10 cellular contexts compared by ENCODE assay signal in genomic region chr17:79831367-79832210, GRCh38. TPM values are rescaled to one million over a fixed set of nuclear protein-coding genes. Genes with fewer than 3 reads are reported as not detected.
DNase-seq lines count a peak whose midpoint lies in the region; ATAC-seq and TF ChIP-seq lines count a peak whose summit lies in the region.
"Had no signal": no experiment of that assay in that cellular context is flagged by ENCODE, and none has a peak within 500 bp of the region (broad histone marks: within the 10 kb centered on the region; RNA-seq: fewer than 3 reads in every experiment).

No MANE protein-coding gene starts in this region.

- H3K27ac ChIP-seq in neural cell (ENCODE audit: low read length) = no peak overlapping the region
- no peak overlapping the region for H3K27ac ChIP-seq in MM.1S (ENCODE audit: low read length)

- POLR2A ChIA-PET in GM10248 (lab: Yijun Ruan, JAX) = no interaction called here

- intact Hi-C loops in head of caudate nucleus (cut with DNase I) = no loop called here

- peaks cover 30% of the 10 kb centered on the region for H3K79me2 ChIP-seq in neural cell (replicated peaks; ENCODE audit: insufficient read depth, low read length)
- peaks cover 1% of the 10 kb centered on the region; the same call in 1 of the 2 replicates for H3K79me2 ChIP-seq in MM.1S (ENCODE audit: low read length)

- peak; percentile 71 for DNase-seq in AG08396 (ENCODE audit: low spot score)
- peak; percentile 76 to 93 (median 86) for DNase-seq in head of caudate nucleus
- DNase-seq in MM.1S = no peak
- DNase-seq in GM10248 (ENCODE audit: extremely low spot score) = no peak
- DNase-seq in stimulated activated CD4-positive, alpha-beta T cell treated with anti-CD3 and anti-CD28 coated beads, Interleukin-2, amount 100 ng/mL, for 48 hours = no peak
- DNase-seq: GOT3 had no signal

- H3K9me3 ChIP-seq in neural cell (ENCODE audit: low read length) = no peaks in the 10 kb centered on the region
- no peaks in the 10 kb centered on the region for H3K9me3 ChIP-seq in MM.1S (replicated peaks; ENCODE audit: insufficient read depth, low read length)
- H3K9me3 ChIP-seq: Caco-2 had no signal

- no peaks in the 10 kb centered on the region for H3K36me3 ChIP-seq in neural cell (ENCODE audit: insufficient read depth, low read length)
- H3K36me3 ChIP-seq in MM.1S (replicated peaks; ENCODE audit: insufficient read depth, low read length) = no peaks in the 10 kb centered on the region

- TF ChIP-seq EP300 in neural cell (conservative IDR thresholded peaks at IDR 0.05; ENCODE audit: poor library complexity, severe bottlenecking) = no peak

- no peaks in the 10 kb centered on the region for H3K4me1 ChIP-seq in MM.1S (ENCODE audit: low read length)

- H3K27me3 ChIP-seq in neural cell (ENCODE audit: insufficient read depth, low read depth, low read length) (peaks cover 18% of the 10 kb centered on the region), MM.1S (replicated peaks; ENCODE audit: insufficient read depth, low read length) (peaks cover 22% of the 10 kb centered on the region)

- TF ChIP-seq CTCF in neural cell (IDR thresholded peaks at IDR 0.05; ENCODE audit: poor library complexity, severe bottlenecking) (no peak), MM.1S (IDR thresholded peaks at IDR 0.05; ENCODE audit: low read length) (no peak), GM10248 (IDR thresholded peaks at IDR 0.05; ENCODE audit: control extremely low read depth, extremely low read depth, low read depth, missing control alignments) (no peak)

- H2AFZ ChIP-seq in neural cell (ENCODE audit: low read depth, low read length) (no peak overlapping the region), MM.1S (ENCODE audit: low read length) (no peak overlapping the region)

- TF ChIP-seq RAD21 in neural cell (conservative IDR thresholded peaks at IDR 0.05) = no peak

- ATAC-seq in SK-N-SH treated with all-trans-retinoic acid at 6 μM for 48 hours = peak; percentile 39
- ATAC-seq in HG03520 (IDR thresholded peaks at IDR 0.05; ENCODE audit: unreplicated experiment) = no peak

- H3K4me3 ChIP-seq in neural cell (ENCODE audit: low read length) (peak overlapping the region; percentile 83), MM.1S (ENCODE audit: low read length) (no peak overlapping the region)

- H4K20me1 ChIP-seq in neural cell (ENCODE audit: insufficient read depth) (peaks cover 31% of the 10 kb centered on the region), MM.1S (ENCODE audit: insufficient read depth, low read length) (no peaks in the 10 kb centered on the region)

- H3K4me2 ChIP-seq in neural cell (ENCODE audit: low read length) = no peak overlapping the region
- no peak overlapping the region for H3K4me2 ChIP-seq in MM.1S (ENCODE audit: low read depth, low read length)

- H3K9me2 ChIP-seq in neural cell (ENCODE audit: insufficient read depth, low read length) (no peaks in the 10 kb centered on the region), MM.1S (replicated peaks; ENCODE audit: insufficient read depth, low read length) (no peaks in the 10 kb centered on the region)

- H3F3A ChIP-seq in neural cell (ENCODE audit: insufficient read depth, low read length, poor library complexity, severe bottlenecking) = peaks cover 3% of the 10 kb centered on the region
- no peaks in the 10 kb centered on the region for H3F3A ChIP-seq in MM.1S (ENCODE audit: insufficient read depth, low read length)

- CTCF ChIA-PET in GM10248 (lab: Yijun Ruan, JAX) = interaction anchor here (1.3 to 2.4 kb wide), 3 partner anchors 8 to 14 kb away, joined by 3 to 12 read pairs (median 5); partner anchors contain the start of gene CBX4

- peak overlapping the region; percentile 44 for H3K9ac ChIP-seq in neural cell (ENCODE audit: low read length)
- H3K9ac ChIP-seq in MM.1S (ENCODE audit: low read length) = no peak overlapping the region

TF ChIP-seq in SK-N-SH treated with all-trans-retinoic acid at 6 μM for 48 hours, 23 proteins besides CTCF, POLR2A, EP300 and RAD21 (continues in another document):
- no peak for TF ChIP-seq ESRRG (CRISPR knock-in tag; IDR thresholded peaks at IDR 0.05)
- TF ChIP-seq ZNF70 (CRISPR knock-in tag; IDR thresholded peaks at IDR 0.05) = no peak
- no peak for TF ChIP-seq PATZ1 (CRISPR knock-in tag; IDR thresholded peaks at IDR 0.05; ENCODE audit: borderline replicate concordance)
- no peak for TF ChIP-seq POU6F1 (CRISPR knock-in tag; IDR thresholded peaks at IDR 0.05; ENCODE audit: borderline replicate concordance, low read depth)
- TF ChIP-seq GLIS3 (CRISPR knock-in tag; IDR thresholded peaks at IDR 0.05) = no peak

TF ChIP-seq in neural cell, 6 proteins besides CTCF, POLR2A, EP300 and RAD21:
- TF ChIP-seq REST (IDR thresholded peaks at IDR 0.05; ENCODE audit: borderline replicate concordance) = no peak
- no peak for TF ChIP-seq TAF1 (IDR thresholded peaks at IDR 0.05; ENCODE audit: low read depth)

RNA-seq across cellular contexts. Expression of gene CBX4, which starts 7.7 kb away (rescaled TPM):
- 31.9 and 34.6 TPM in 2 replicates for polyA plus RNA-seq in neural cell
- polyA minus RNA-seq in neural cell = 43.3 and 45.8 TPM in 2 replicates

RNA-seq across cellular contexts. Expression of gene CBX8, which starts 34.7 kb away (rescaled TPM):
- polyA plus RNA-seq in neural cell = 15.4 and 27.6 TPM in 2 replicates
- polyA minus RNA-seq in neural cell = 26.4 and 33.8 TPM in 2 replicates

RNA-seq across cellular contexts. Expression of gene CBX2, which starts 53.6 kb away (rescaled TPM):
- 15.9 and 16.9 TPM in 2 replicates for polyA plus RNA-seq in neural cell
- polyA minus RNA-seq in neural cell = 27.1 and 28.5 TPM in 2 replicates

Comparison
In these comparisons a context has a peak if more than half of its experiments do, and no peak if none do; other contexts are left out.
1. DNase-seq: peak in AG08396 (single experiment) and head of caudate nucleus (42 of 42); none in MM.1S (single experiment), GM10248 (single experiment) and stimulated activated CD4-positive, alpha-beta T cell treated with anti-CD3 and anti-CD28 coated beads, Interleukin-2, amount 100 ng/mL, for 48 hours (0 of 2).